ENCODE assay signal across 8 cellular contexts in the genomic region with DNA sequence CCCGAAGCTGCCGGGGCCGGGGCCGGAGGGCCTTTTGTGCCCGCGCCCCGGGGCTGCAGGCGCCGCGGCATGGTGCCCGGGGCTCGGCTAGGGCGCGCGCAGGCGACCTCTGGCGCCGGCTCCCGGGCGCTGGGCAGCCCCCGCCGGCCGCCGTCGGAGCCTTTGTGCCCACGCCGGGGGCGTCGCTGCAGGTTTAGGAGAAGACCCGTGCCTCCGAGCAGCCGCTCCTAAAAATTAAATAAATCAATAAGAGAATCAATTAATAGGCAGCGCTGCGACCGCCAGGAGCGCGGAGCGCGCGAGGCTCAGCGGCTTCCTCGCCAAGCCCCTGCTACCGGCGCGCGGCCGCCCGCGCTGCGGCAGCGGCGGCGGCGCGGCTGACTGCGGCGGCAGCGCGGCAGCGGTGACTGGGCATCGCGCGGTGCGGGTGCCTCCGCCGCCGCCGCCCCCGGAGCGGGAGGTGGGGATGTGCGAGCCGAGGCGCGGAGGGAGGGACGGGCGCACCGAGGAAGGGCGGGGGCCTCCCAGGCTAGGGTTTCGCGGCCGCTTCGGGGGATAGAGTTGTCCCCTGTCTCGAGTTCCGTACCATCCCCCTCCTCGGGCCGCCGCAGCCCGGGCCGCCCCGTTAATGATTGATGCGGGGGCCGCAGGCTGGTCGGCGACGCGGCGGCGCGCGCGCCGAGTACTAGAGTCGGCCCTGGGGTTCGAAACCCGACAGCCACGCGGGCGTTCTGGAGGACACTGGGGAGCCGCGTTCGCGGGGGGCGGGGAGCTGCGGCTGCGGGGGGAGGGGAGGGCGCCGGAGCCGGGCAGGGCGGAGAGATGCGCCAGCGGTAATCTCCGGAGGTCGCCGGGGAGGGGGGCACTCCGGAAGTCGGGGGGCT. TPM values are rescaled to one million over a fixed set of nuclear protein-coding genes. Genes with fewer than 3 reads are reported as not detected.
DNase-seq lines count a peak whose midpoint lies in the region; ATAC-seq and TF ChIP-seq lines count a peak whose summit lies in the region.

A gene with protein sequence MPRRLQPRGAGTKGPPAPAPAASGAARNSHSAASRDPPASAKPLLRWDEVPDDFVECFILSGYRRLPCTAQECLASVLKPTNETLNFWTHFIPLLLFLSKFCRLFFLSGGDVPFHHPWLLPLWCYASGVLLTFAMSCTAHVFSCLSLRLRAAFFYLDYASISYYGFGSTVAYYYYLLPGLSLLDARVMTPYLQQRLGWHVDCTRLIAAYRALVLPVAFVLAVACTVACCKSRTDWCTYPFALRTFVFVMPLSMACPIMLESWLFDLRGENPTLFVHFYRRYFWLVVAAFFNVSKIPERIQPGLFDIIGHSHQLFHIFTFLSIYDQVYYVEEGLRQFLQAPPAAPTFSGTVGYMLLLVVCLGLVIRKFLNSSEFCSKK (minus strand): TSS at position 409 of the 884 bp plus-strand sequence. CDS start 338 bp downstream, at position 71.

- peak; percentile 61 for ATAC-seq in SK-N-SH treated with all-trans-retinoic acid at 6 μM for 48 hours
- peak; percentile 61 to 64 for ATAC-seq in natural killer cell treated with Interleukin-12 subunit alpha and Interleukin-12 subunit beta and Interleukin-15 and Interleukin-18, amount 100 ng/mL, for 72 hours
- ATAC-seq in HG03520 (IDR thresholded peaks at IDR 0.05; ENCODE audit: unreplicated experiment), result no peak

- peak; percentile 18 for DNase-seq in G401 (ENCODE audit: low spot score)
- peak in 1 of 2 experiments; percentile 67 for DNase-seq in HAP-1 (ENCODE audit: low spot score in 2 of 2)
- peak; percentile 84 to 91 for DNase-seq in erythroblast (lab: John Stamatoyannopoulos, UW)
- no peak for DNase-seq in natural killer cell treated with Interleukin-12 subunit alpha and Interleukin-12 subunit beta and Interleukin-15 and Interleukin-18, amount 100 ng/mL, for 72 hours (ENCODE audit: low spot score)
- no peak for DNase-seq in SK-N-DZ (ENCODE audit: low spot score)
- no peak for DNase-seq in OCI-M2 (lab: John Stamatoyannopoulos, UW; ENCODE audit: unreplicated experiment)

- peaks cover 3% of the 10 kb centered on the region; the same call in 1 of the 2 replicates for H3K4me1 ChIP-seq in HAP-1

- H3K36me3 Mint-ChIP-seq in natural killer cell treated with Interleukin-12 subunit alpha and Interleukin-12 subunit beta and Interleukin-15 and Interleukin-18, amount 100 ng/mL, for 72 hours, result peaks cover 6% of the 10 kb centered on the region

- H3K27me3 ChIP-seq in HAP-1 (ENCODE audit: low read depth), result peaks cover 3% of the 10 kb centered on the region; the same call in 1 of the 2 replicates

- TF ChIP-seq POLR2A in erythroblast (IDR thresholded peaks at IDR 0.05; ENCODE audit: low read length), result peak; percentile 58

- peaks cover 12 to 13% of the 10 kb centered on the region in 2 donors for H3K4me1 Mint-ChIP-seq in natural killer cell treated with Interleukin-12 subunit alpha and Interleukin-12 subunit beta and Interleukin-15 and Interleukin-18, amount 100 ng/mL, for 72 hours (ENCODE audit: low read depth in 2 of 2)

- no peaks in the 10 kb centered on the region for H3K9me3 ChIP-seq in HAP-1

- no peaks in the 10 kb centered on the region for H3K9me3 Mint-ChIP-seq in natural killer cell treated with Interleukin-12 subunit alpha and Interleukin-12 subunit beta and Interleukin-15 and Interleukin-18, amount 100 ng/mL, for 72 hours

- H3K4me3 ChIP-seq in HAP-1, result peak within 1 kb of the TSS; percentile 55

- no peak within 1 kb of the TSS for H3K27ac Mint-ChIP-seq in natural killer cell treated with Interleukin-12 subunit alpha and Interleukin-12 subunit beta and Interleukin-15 and Interleukin-18, amount 100 ng/mL, for 72 hours

- in situ Hi-C loops in G401 (cut with HindIII; ENCODE audit: low sequenced_read_pairs) (no loop called here), HAP-1 (cut with MboI; ENCODE audit: low sequenced_read_pairs) (no loop called here)

- H3K36me3 ChIP-seq in HAP-1 (replicated peaks), result no peaks in the 10 kb centered on the region

- H3K4me3 Mint-ChIP-seq in natural killer cell treated with Interleukin-12 subunit alpha and Interleukin-12 subunit beta and Interleukin-15 and Interleukin-18, amount 100 ng/mL, for 72 hours, result peak within 1 kb of the TSS; percentile 82

- peaks cover 43 to 75% of the 10 kb centered on the region in 2 donors for H3K27me3 Mint-ChIP-seq in natural killer cell treated with Interleukin-12 subunit alpha and Interleukin-12 subunit beta and Interleukin-15 and Interleukin-18, amount 100 ng/mL, for 72 hours

TF ChIP-seq in SK-N-SH treated with all-trans-retinoic acid at 6 μM for 48 hours, 23 proteins besides CTCF, POLR2A, EP300 and RAD21:
- no peak for TF ChIP-seq ZFP3 (CRISPR knock-in tag; IDR thresholded peaks at IDR 0.05)
- TF ChIP-seq, protein P1, sequence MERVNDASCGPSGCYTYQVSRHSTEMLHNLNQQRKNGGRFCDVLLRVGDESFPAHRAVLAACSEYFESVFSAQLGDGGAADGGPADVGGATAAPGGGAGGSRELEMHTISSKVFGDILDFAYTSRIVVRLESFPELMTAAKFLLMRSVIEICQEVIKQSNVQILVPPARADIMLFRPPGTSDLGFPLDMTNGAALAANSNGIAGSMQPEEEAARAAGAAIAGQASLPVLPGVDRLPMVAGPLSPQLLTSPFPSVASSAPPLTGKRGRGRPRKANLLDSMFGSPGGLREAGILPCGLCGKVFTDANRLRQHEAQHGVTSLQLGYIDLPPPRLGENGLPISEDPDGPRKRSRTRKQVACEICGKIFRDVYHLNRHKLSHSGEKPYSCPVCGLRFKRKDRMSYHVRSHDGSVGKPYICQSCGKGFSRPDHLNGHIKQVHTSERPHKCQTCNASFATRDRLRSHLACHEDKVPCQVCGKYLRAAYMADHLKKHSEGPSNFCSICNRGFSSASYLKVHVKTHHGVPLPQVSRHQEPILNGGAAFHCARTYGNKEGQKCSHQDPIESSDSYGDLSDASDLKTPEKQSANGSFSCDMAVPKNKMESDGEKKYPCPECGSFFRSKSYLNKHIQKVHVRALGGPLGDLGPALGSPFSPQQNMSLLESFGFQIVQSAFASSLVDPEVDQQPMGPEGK (CRISPR knock-in tag; IDR thresholded peaks at IDR 0.05; ENCODE audit: borderline replicate concordance), result no peak
- TF ChIP-seq, protein P2, sequence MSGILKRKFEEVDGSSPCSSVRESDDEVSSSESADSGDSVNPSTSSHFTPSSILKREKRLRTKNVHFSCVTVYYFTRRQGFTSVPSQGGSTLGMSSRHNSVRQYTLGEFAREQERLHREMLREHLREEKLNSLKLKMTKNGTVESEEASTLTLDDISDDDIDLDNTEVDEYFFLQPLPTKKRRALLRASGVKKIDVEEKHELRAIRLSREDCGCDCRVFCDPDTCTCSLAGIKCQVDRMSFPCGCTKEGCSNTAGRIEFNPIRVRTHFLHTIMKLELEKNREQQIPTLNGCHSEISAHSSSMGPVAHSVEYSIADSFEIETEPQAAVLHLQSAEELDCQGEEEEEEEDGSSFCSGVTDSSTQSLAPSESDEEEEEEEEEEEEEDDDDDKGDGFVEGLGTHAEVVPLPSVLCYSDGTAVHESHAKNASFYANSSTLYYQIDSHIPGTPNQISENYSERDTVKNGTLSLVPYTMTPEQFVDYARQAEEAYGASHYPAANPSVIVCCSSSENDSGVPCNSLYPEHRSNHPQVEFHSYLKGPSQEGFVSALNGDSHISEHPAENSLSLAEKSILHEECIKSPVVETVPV (CRISPR knock-in tag; IDR thresholded peaks at IDR 0.05), result no peak
- no peak for TF ChIP-seq ZNF8 (CRISPR knock-in tag; IDR thresholded peaks at IDR 0.05)
- TF ChIP-seq, protein P3, sequence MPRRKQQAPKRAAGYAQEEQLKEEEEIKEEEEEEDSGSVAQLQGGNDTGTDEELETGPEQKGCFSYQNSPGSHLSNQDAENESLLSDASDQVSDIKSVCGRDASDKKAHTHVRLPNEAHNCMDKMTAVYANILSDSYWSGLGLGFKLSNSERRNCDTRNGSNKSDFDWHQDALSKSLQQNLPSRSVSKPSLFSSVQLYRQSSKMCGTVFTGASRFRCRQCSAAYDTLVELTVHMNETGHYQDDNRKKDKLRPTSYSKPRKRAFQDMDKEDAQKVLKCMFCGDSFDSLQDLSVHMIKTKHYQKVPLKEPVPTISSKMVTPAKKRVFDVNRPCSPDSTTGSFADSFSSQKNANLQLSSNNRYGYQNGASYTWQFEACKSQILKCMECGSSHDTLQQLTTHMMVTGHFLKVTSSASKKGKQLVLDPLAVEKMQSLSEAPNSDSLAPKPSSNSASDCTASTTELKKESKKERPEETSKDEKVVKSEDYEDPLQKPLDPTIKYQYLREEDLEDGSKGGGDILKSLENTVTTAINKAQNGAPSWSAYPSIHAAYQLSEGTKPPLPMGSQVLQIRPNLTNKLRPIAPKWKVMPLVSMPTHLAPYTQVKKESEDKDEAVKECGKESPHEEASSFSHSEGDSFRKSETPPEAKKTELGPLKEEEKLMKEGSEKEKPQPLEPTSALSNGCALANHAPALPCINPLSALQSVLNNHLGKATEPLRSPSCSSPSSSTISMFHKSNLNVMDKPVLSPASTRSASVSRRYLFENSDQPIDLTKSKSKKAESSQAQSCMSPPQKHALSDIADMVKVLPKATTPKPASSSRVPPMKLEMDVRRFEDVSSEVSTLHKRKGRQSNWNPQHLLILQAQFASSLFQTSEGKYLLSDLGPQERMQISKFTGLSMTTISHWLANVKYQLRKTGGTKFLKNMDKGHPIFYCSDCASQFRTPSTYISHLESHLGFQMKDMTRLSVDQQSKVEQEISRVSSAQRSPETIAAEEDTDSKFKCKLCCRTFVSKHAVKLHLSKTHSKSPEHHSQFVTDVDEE (CRISPR knock-in tag; IDR thresholded peaks at IDR 0.05), result no peak
- no peak for TF ChIP-seq TOX (CRISPR knock-in tag; IDR thresholded peaks at IDR 0.05; ENCODE audit: borderline replicate concordance)
- TF ChIP-seq PPARA (CRISPR knock-in tag; IDR thresholded peaks at IDR 0.05; ENCODE audit: borderline replicate concordance), result no peak
- TF ChIP-seq ZFP30 (CRISPR knock-in tag; IDR thresholded peaks at IDR 0.05), result no peak
- no peak for TF ChIP-seq CSDC2 (CRISPR knock-in tag; IDR thresholded peaks at IDR 0.05)
- TF ChIP-seq TCF4 (CRISPR knock-in tag; IDR thresholded peaks at IDR 0.05; ENCODE audit: borderline replicate concordance), result no peak

RNA-seq across cellular contexts. Expression of the gene that starts here (rescaled TPM):
- total RNA-seq in G401 (2014; rRNA removed; shearing (Covaris generic)), result 0.06 TPM in 1 of 2 replicates, not detected in the other
- total RNA-seq in natural killer cell treated with Interleukin-12 subunit alpha and Interleukin-12 subunit beta and Interleukin-15 and Interleukin-18, amount 100 ng/mL, for 72 hours, result not detected
- not detected in 2 replicates for polyA plus RNA-seq in SK-N-DZ (2014; cell fraction: cytosol; rRNA removed)
- polyA plus RNA-seq in SK-N-DZ (2014; cell fraction: nucleus; rRNA removed), result 0.24 TPM in 1 of 2 replicates, not detected in the other

Comparison
In these comparisons a context has a peak if more than half of its experiments do, and no peak if none do; other contexts are left out.
1. Peak in DNase-seq in G401; RNA of the gene not detected or under 1 TPM.
2. Peak in ATAC-seq in natural killer cell treated with Interleukin-12 subunit alpha and Interleukin-12 subunit beta and Interleukin-15 and Interleukin-18, amount 100 ng/mL, for 72 hours; RNA of the gene not detected or under 1 TPM.
3. DNase-seq: peak in erythroblast (2 of 2); none in natural killer cell treated with Interleukin-12 subunit alpha and Interleukin-12 subunit beta and Interleukin-15 and Interleukin-18, amount 100 ng/mL, for 72 hours (single experiment), SK-N-DZ (single experiment) and OCI-M2 (single experiment).